8 cellular contexts compared by ENCODE assay signal in genomic region chr1:40387487-40388306, GRCh38. TPM values are rescaled to one million over a fixed set of nuclear protein-coding genes. Genes with fewer than 3 reads are reported as not detected.
DNase-seq lines count a peak whose midpoint lies in the region; ATAC-seq, FAIRE-seq and TF ChIP-seq lines count a peak whose summit lies in the region.
"Not testable (repeated sequence)": the region's sequence is repeated elsewhere in the genome, so short reads cannot be mapped to it uniquely, and the experiment has no call there.

No MANE protein-coding gene starts in this region.

- peaks cover 10% of the 10 kb centered on the region; the same call in 1 of the 2 replicates for H4K20me1 ChIP-seq in K562 (replicated peaks; ENCODE audit: control insufficient read depth, insufficient read depth, low read length)

- TF ChIP-seq CTCF in VCaP (conservative IDR thresholded peaks at IDR 0.05); K562 (IDR thresholded peaks at IDR 0.05 in 2 of 3, conservative IDR thresholded peaks at IDR 0.05 in 1 of 3; ENCODE audit: insufficient read depth in 2 of 3, low read depth in 1 of 3, low read length in 3 of 3); gastroesophageal sphincter (IDR thresholded peaks at IDR 0.05); gastrocnemius medialis (IDR thresholded peaks at IDR 0.05 in 4 of 5, conservative IDR thresholded peaks at IDR 0.05 in 1 of 5); thyroid gland (IDR thresholded peaks at IDR 0.05): not testable (repeated sequence)

- not testable (repeated sequence) for H4K91ac ChIP-seq in mesenchymal stem cell (ENCODE audit: low read length)

- intact Hi-C loops in CD4-positive, alpha-beta memory T cell (cut with micrococcal nuclease): loop anchor here (5.0 kb wide), 2 partner anchors 45 to 65 kb away; partner anchors contain the start of gene ZFP69B
- intact Hi-C loops in activated T-helper 1 cell treated with anti-CD3 and anti-CD28 coated beads, Interleukin-12 subunit alpha, Interleukin-12 subunit beta, Interleukin-2, Interleukin-4 antibody, amounts not matched to agents 30 ng/mL and 10 ng/mL and 1 ng/mL, durations not matched to agents 14 hours and 24 hours and 36 hours (cut with micrococcal nuclease): loop anchor here (2.0 to 10.0 kb wide), 3 partner anchors 73 to 433 kb away; partner anchors contain the start of genes MFSD2A and RLF
- intact Hi-C loops in K562 (cut with micrococcal nuclease); gastrocnemius medialis (cut with DNase I; ENCODE audit: low total_unique reads); thyroid gland (cut with DNase I): not testable (repeated sequence)

- H3K18ac ChIP-seq in mesenchymal stem cell (ENCODE audit: low read depth in 1 of 2, low read length in 2 of 2): not testable (repeated sequence)

- TF ChIP-seq EP300 in K562 (IDR thresholded peaks at IDR 0.05; ENCODE audit: low read length); gastroesophageal sphincter (IDR thresholded peaks at IDR 0.05): not testable (repeated sequence)

- 95% methylated on average over 32 of the region's 37 CpGs for WGBS in K562 (ENCODE audit: insufficient coverage, low coverage, missing lambda C conversion rate)
- 88% methylated on average over 1 of the region's 37 CpGs; no CpG with 5 or more reads in 1 of the 2 donors for WGBS in gastroesophageal sphincter (ENCODE audit: low coverage in 1 of 2), 2 donors
- WGBS in mesenchymal stem cell: 98% methylated on average over 36 of the region's 37 CpGs
- WGBS in thyroid gland, 2 donors: 87 to 96% methylated on average over 17 to 22 of the region's 37 CpGs

- POLR2A ChIA-PET in CD4-positive, alpha-beta memory T cell (lab: Charles Lee; ENCODE audit: partially characterized antibody): interaction anchor here (2.8 to 13.2 kb wide), 5 partner anchors 10 to 17 kb away, joined by 10 to 287 read pairs (median 31); partner anchors contain the start of gene SMAP2
- POLR2A ChIA-PET in K562 (lab: Yijun Ruan, JAX): interaction anchor here (1.1 to 7.7 kb wide), 3 partner anchors 10 to 347 kb away, joined by 4 to 61 read pairs (median 7); partner anchors contain the start of gene CAP1

- not testable (repeated sequence) for H3K27me3 Mint-ChIP-seq in CD4-positive, alpha-beta memory T cell; activated T-helper 1 cell treated with anti-CD3 and anti-CD28 coated beads, Interleukin-12 subunit alpha, Interleukin-12 subunit beta, Interleukin-2, Interleukin-4 antibody, amounts not matched to agents 30 ng/mL and 10 ng/mL and 1 ng/mL, durations not matched to agents 14 hours and 24 hours and 36 hours (ENCODE audit: insufficient read depth)

- not testable (repeated sequence) for BruUV-seq in K562 (replicated peaks; lab: Mats Ljungman, UMichigan)

- H3K4me1 Mint-ChIP-seq in CD4-positive, alpha-beta memory T cell: peaks cover 76 to 95% (median 86%) of the 10 kb centered on the region in 4 donors
- H3K4me1 Mint-ChIP-seq in activated T-helper 1 cell treated with anti-CD3 and anti-CD28 coated beads, Interleukin-12 subunit alpha, Interleukin-12 subunit beta, Interleukin-2, Interleukin-4 antibody, amounts not matched to agents 30 ng/mL and 10 ng/mL and 1 ng/mL, durations not matched to agents 14 hours and 24 hours and 36 hours (ENCODE audit: low read depth): peaks cover 89% of the 10 kb centered on the region

- not testable (repeated sequence) for DNase-seq in CD4-positive, alpha-beta memory T cell; activated T-helper 1 cell treated with anti-CD3 and anti-CD28 coated beads, Interleukin-12 subunit alpha, Interleukin-12 subunit beta, Interleukin-2, Interleukin-4 antibody, amounts not matched to agents 30 ng/mL and 10 ng/mL and 1 ng/mL, durations not matched to agents 14 hours and 24 hours and 36 hours (ENCODE audit: low spot score); K562 (ENCODE audit: extremely low read depth in 1 of 4, low spot score in 3 of 4); mesenchymal stem cell; gastrocnemius medialis; thyroid gland

- H2BK15ac ChIP-seq in mesenchymal stem cell (ENCODE audit: low read depth, poor library complexity, severe bottlenecking): not testable (repeated sequence)

- not testable (repeated sequence) for H3K36me3 ChIP-seq in CD4-positive, alpha-beta memory T cell (ENCODE audit: insufficient read depth, low read length); gastroesophageal sphincter; mesenchymal stem cell (ENCODE audit: control insufficient read depth in 1 of 2, insufficient read depth in 2 of 2, low read depth in 1 of 2, low read length in 2 of 2); gastrocnemius medialis; thyroid gland
- H3K36me3 ChIP-seq in K562 (ENCODE audit: control insufficient read depth, insufficient read depth, low read length): peaks cover 37% of the 10 kb centered on the region

- H2AK5ac ChIP-seq in mesenchymal stem cell (ENCODE audit: low read length, severe bottlenecking): not testable (repeated sequence)

- not testable (repeated sequence) for H3K4me2 ChIP-seq in K562 (ENCODE audit: insufficient read depth, low read length); mesenchymal stem cell (ENCODE audit: low read length, poor library complexity, severe bottlenecking)

- H3K4me1 ChIP-seq in CD4-positive, alpha-beta memory T cell (ENCODE audit: insufficient read depth, low read length): peaks cover 97% of the 10 kb centered on the region
- H3K4me1 ChIP-seq in K562 (replicated peaks in 1 of 2; ENCODE audit: control insufficient read depth in 2 of 2, insufficient read depth in 2 of 2, low read length in 2 of 2) (peaks cover 34 to 75% of the 10 kb centered on the region in 2 experiments), gastroesophageal sphincter (peaks cover 3 to 71% (median 20%) of the 10 kb centered on the region in 3 donors), gastrocnemius medialis (peaks cover 39 to 55% of the 10 kb centered on the region in 2 donors), thyroid gland (peaks cover 52 to 73% of the 10 kb centered on the region in 2 donors)
- H3K4me1 ChIP-seq in mesenchymal stem cell (ENCODE audit: control insufficient read depth, insufficient read depth, low read depth, low read length): not testable (repeated sequence)

- peaks cover 29 to 44% of the 10 kb centered on the region in 2 donors for H3K36me3 Mint-ChIP-seq in CD4-positive, alpha-beta memory T cell
- peaks cover 36% of the 10 kb centered on the region for H3K36me3 Mint-ChIP-seq in activated T-helper 1 cell treated with anti-CD3 and anti-CD28 coated beads, Interleukin-12 subunit alpha, Interleukin-12 subunit beta, Interleukin-2, Interleukin-4 antibody, amounts not matched to agents 30 ng/mL and 10 ng/mL and 1 ng/mL, durations not matched to agents 14 hours and 24 hours and 36 hours (ENCODE audit: low read depth)

- peak overlapping the region; percentile 69 to 96 (median 89) for H3K4me3 Mint-ChIP-seq in CD4-positive, alpha-beta memory T cell
- H3K4me3 Mint-ChIP-seq in activated T-helper 1 cell treated with anti-CD3 and anti-CD28 coated beads, Interleukin-12 subunit alpha, Interleukin-12 subunit beta, Interleukin-2, Interleukin-4 antibody, amounts not matched to agents 30 ng/mL and 10 ng/mL and 1 ng/mL, durations not matched to agents 14 hours and 24 hours and 36 hours: peak overlapping the region; percentile 82

- not testable (repeated sequence) for H2BK12ac ChIP-seq in mesenchymal stem cell (ENCODE audit: low read length in 2 of 2)

- in situ Hi-C loops in K562 (cut with MboI); gastrocnemius medialis (cut with MboI; ENCODE audit: low sequenced_read_pairs in 4 of 4): not testable (repeated sequence)

- H3K9ac ChIP-seq in K562 (ENCODE audit: insufficient read depth in 1 of 2, low read depth in 2 of 2, low read length in 2 of 2); mesenchymal stem cell (ENCODE audit: low read length): not testable (repeated sequence)

- not testable (repeated sequence) for H3K9me3 ChIP-seq in CD4-positive, alpha-beta memory T cell (ENCODE audit: control insufficient read depth in 1 of 2, low read length in 2 of 2); K562 (replicated peaks; ENCODE audit: control insufficient read depth, insufficient read depth, low read depth, low read length); gastroesophageal sphincter; mesenchymal stem cell (ENCODE audit: control insufficient read depth, low read length); gastrocnemius medialis; thyroid gland

- not testable (repeated sequence) for TF ChIP-seq POLR2A in K562 (conservative IDR thresholded peaks at IDR 0.05); gastroesophageal sphincter (IDR thresholded peaks at IDR 0.05); gastrocnemius medialis (IDR thresholded peaks at IDR 0.05); thyroid gland (IDR thresholded peaks at IDR 0.05)

- H3K9me3 Mint-ChIP-seq in CD4-positive, alpha-beta memory T cell; activated T-helper 1 cell treated with anti-CD3 and anti-CD28 coated beads, Interleukin-12 subunit alpha, Interleukin-12 subunit beta, Interleukin-2, Interleukin-4 antibody, amounts not matched to agents 30 ng/mL and 10 ng/mL and 1 ng/mL, durations not matched to agents 14 hours and 24 hours and 36 hours: not testable (repeated sequence)

- not testable (repeated sequence) for ATAC-seq in K562, gastroesophageal sphincter, gastrocnemius medialis

- H2BK5ac ChIP-seq in mesenchymal stem cell (ENCODE audit: low read depth, low read length, poor library complexity, severe bottlenecking): not testable (repeated sequence)

- peak overlapping the region; percentile 96 to 100 (median 99) for H3K27ac Mint-ChIP-seq in CD4-positive, alpha-beta memory T cell
- peak overlapping the region; percentile 99 for H3K27ac Mint-ChIP-seq in activated T-helper 1 cell treated with anti-CD3 and anti-CD28 coated beads, Interleukin-12 subunit alpha, Interleukin-12 subunit beta, Interleukin-2, Interleukin-4 antibody, amounts not matched to agents 30 ng/mL and 10 ng/mL and 1 ng/mL, durations not matched to agents 14 hours and 24 hours and 36 hours

- CTCF ChIA-PET in CD4-positive, alpha-beta memory T cell (lab: Charles Lee; ENCODE audit: partially characterized antibody): interaction anchor here (0.7 to 6.6 kb wide), 9 partner anchors 11 to 73 kb away, joined by 3 to 56 read pairs (median 6); partner anchors contain the start of gene SMAP2
- CTCF ChIA-PET in K562 (lab: Yijun Ruan, JAX; ENCODE audit: low intra/inter-chr PET ratio): not testable (repeated sequence)

- not testable (repeated sequence) for H2BK120ac ChIP-seq in mesenchymal stem cell (ENCODE audit: low read depth, low read length)

- H3K27me3 ChIP-seq in CD4-positive, alpha-beta memory T cell (ENCODE audit: insufficient read depth, low read length); K562 (ENCODE audit: control insufficient read depth in 2 of 2, insufficient read depth in 2 of 2, low read length in 2 of 2); gastroesophageal sphincter; mesenchymal stem cell (ENCODE audit: control insufficient read depth in 1 of 2, insufficient read depth in 1 of 2, low read length in 2 of 2); gastrocnemius medialis; thyroid gland: not testable (repeated sequence)

- H3K14ac ChIP-seq in mesenchymal stem cell (ENCODE audit: low read length in 2 of 2): not testable (repeated sequence)

- peak overlapping the region; percentile 39 for H4K8ac ChIP-seq in mesenchymal stem cell (ENCODE audit: low read length)

- not testable (repeated sequence) for H2AFZ ChIP-seq in K562 (ENCODE audit: low read depth, low read length); mesenchymal stem cell (ENCODE audit: low read depth, low read length)

- not testable (repeated sequence) for H3K23ac ChIP-seq in mesenchymal stem cell (ENCODE audit: low read length in 2 of 2)

- peak overlapping the region; percentile 99 for H3K27ac ChIP-seq in CD4-positive, alpha-beta memory T cell (ENCODE audit: low read depth, low read length)
- H3K27ac ChIP-seq in VCaP (peak overlapping the region; percentile 90; the same call in 1 of the 2 replicates), gastroesophageal sphincter (peak overlapping the region in 3 of 4 donors; percentile 54 to 76 (median 68)), gastrocnemius medialis (peak overlapping the region in 3 of 4 donors; percentile 57 to 67 (median 59)), thyroid gland (peak overlapping the region in 2 of 3 donors; percentile 20 to 61)
- H3K27ac ChIP-seq in K562 (ENCODE audit: extremely low read depth, low read depth, low read length); mesenchymal stem cell (ENCODE audit: low read length, poor library complexity, severe bottlenecking): not testable (repeated sequence)

- TF ChIP-seq RAD21 in K562 (CRISPR knock-in tag; conservative IDR thresholded peaks at IDR 0.05 in 1 of 2, IDR thresholded peaks at IDR 0.05 in 1 of 2): not testable (repeated sequence)

- H3K79me2 ChIP-seq in K562 (ENCODE audit: control insufficient read depth, insufficient read depth, low read length): peaks cover 98% of the 10 kb centered on the region

- not testable (repeated sequence) for H3K9me1 ChIP-seq in K562 (ENCODE audit: control insufficient read depth, insufficient read depth, low read length)

- H3K4ac ChIP-seq in mesenchymal stem cell (ENCODE audit: low read depth in 1 of 2, low read length in 2 of 2): not testable (repeated sequence)

- peak overlapping the region in 1 of 2 donors; percentile 16 for H3K4me3 ChIP-seq in CD4-positive, alpha-beta memory T cell (ENCODE audit: low read length in 2 of 2)
- H3K4me3 ChIP-seq in K562; gastroesophageal sphincter; mesenchymal stem cell (ENCODE audit: insufficient read depth in 1 of 2, low read depth in 1 of 2, low read length in 2 of 2); gastrocnemius medialis; thyroid gland (replicated peaks in 1 of 3): not testable (repeated sequence)

- peaks cover 28% of the 10 kb centered on the region for H3K79me1 ChIP-seq in mesenchymal stem cell (replicated peaks; ENCODE audit: low read length, poor library complexity, severe bottlenecking)

- not testable (repeated sequence) for FAIRE-seq in K562 (lab: Jason Lieb, UNC)

RNA-seq across cellular contexts. Expression of gene SMAP2, which starts 14.2 kb away (rescaled TPM):
- total RNA-seq in CD4-positive, alpha-beta memory T cell: 100 to 1,000 TPM; 123 TPM
- 100 to 1,000 TPM; 258 to 358 TPM for polyA plus RNA-seq in CD4-positive, alpha-beta memory T cell
- 196 and 201 TPM in 2 replicates for total RNA-seq in activated T-helper 1 cell treated with anti-CD3 and anti-CD28 coated beads, Interleukin-12 subunit alpha, Interleukin-12 subunit beta, Interleukin-2, Interleukin-4 antibody, amounts not matched to agents 30 ng/mL and 10 ng/mL and 1 ng/mL, durations not matched to agents 14 hours and 24 hours and 36 hours
- 77.4 and 118 TPM in 2 replicates for total RNA-seq in K562 (2011; cell fraction: chromatin; rRNA removed; ENCODE audit: low replicate concordance)
- 37.0 and 50.1 TPM in 2 replicates for total RNA-seq in K562 (2011; cell fraction: nucleolus; rRNA removed)
- 81.5 and 109 TPM in 2 replicates for total RNA-seq in K562 (2011; cell fraction: nucleoplasm; rRNA removed)
- total RNA-seq in K562 (2014; rRNA removed) (80.1 and 98.2 TPM in 2 replicates), K562 (2014; rRNA removed; fragmentation: Illumina TruSeq; extraction: Trizol) (94.1 and 101 TPM in 2 replicates), K562 (2015; rRNA removed; fragmentation: Illumina TruSeq; extraction: Trizol) (89.1 and 92.4 TPM in 2 replicates), K562 (2021) (109 and 117 TPM in 2 replicates), gastroesophageal sphincter (10 to 100 TPM; 19.9 to 43.2 (median 26.6) TPM), gastrocnemius medialis (100 to 1,000 TPM in 1 of 4 donors, 10 to 100 TPM in 3; 14.9 to 121 (median 47.5) TPM), thyroid gland (10 to 100 TPM; 21.9 to 29.3 (median 26.8) TPM)
- polyA plus RNA-seq in K562 (2011; rRNA removed) (114 and 124 TPM in 2 replicates), K562 (2014; fragmentation: Illumina TruSeq; extraction: Trizol) (173 and 212 TPM in 2 replicates), K562 (2014; fragmentation: Nextera tagmentation; extraction: Ambion mirVana) (10 to 100 TPM; 38.7 to 47.3 TPM), K562 (2014; rRNA removed) (89.4 and 94.7 TPM in 2 replicates)
- polyA plus RNA-seq in K562 (2011; cell fraction: cytosol; rRNA removed): 98.8 and 132 TPM in 2 replicates
- 81.2 and 89.1 TPM in 2 replicates for polyA plus RNA-seq in K562 (2011; cell fraction: nucleus; rRNA removed)
- 100 and 128 TPM in 2 replicates for polyA plus RNA-seq in K562 (2012)
- polyA minus RNA-seq in K562 (2011; rRNA and poly(A)+ RNA removed): 129 and 160 TPM in 2 replicates
- polyA minus RNA-seq in K562 (2011; cell fraction: cytosol; rRNA and poly(A)+ RNA removed): 71.4 and 74.3 TPM in 2 replicates
- polyA minus RNA-seq in K562 (2011; cell fraction: nucleus; rRNA and poly(A)+ RNA removed): 28.4 and 48.0 TPM in 2 replicates
- polyA plus RNA-seq in mesenchymal stem cell (2013, experiment 1 of 2): 24.8 TPM
- polyA plus RNA-seq in mesenchymal stem cell (2013, experiment 2 of 2): 25.6 TPM
